Comparison of ENCODE assay signal across 12 cellular contexts in genomic region chr11:122724520-122724919, GRCh38.
DNase-seq lines count a peak whose midpoint lies in the region; ATAC-seq, FAIRE-seq and TF ChIP-seq lines count a peak whose summit lies in the region.
"Had no signal": no experiment of that assay in that cellular context is flagged by ENCODE, and none has a peak within 500 bp of the region (broad histone marks: within the 10 kb centered on the region; RNA-seq: fewer than 3 reads in every experiment).

No MANE protein-coding gene starts in this region.

- DNase-seq in EL = peak; percentile 90
- peak; percentile 61 for DNase-seq in RPMI7951 (ENCODE audit: low read depth)
- peak; percentile 66 for DNase-seq in fibroblast of pulmonary artery (ENCODE audit: low read depth)
- DNase-seq in renal cortical epithelial cell (ENCODE audit: low read depth) = peak; percentile 38
- DNase-seq in kidney = no peak
- DNase-seq in stimulated activated CD4-positive, alpha-beta T cell treated with anti-CD3 and anti-CD28 coated beads, Interleukin-4, amount 100 ng/mL, for 1 hour = no peak
- DNase-seq: dorsolateral prefrontal cortex, foreskin keratinocyte, right lobe of liver had no signal

- intact Hi-C loops in kidney (cut with DNase I) = no loop called here

- TF ChIP-seq CTCF in fibroblast of pulmonary artery (IDR thresholded peaks at IDR 0.05; ENCODE audit: low read length, missing control alignments) = no peak
- TF ChIP-seq CTCF in kidney (IDR thresholded peaks at IDR 0.05; ENCODE audit: borderline replicate concordance, extremely low read depth, insufficient read depth) = no peak

- H3K4me3 ChIP-seq in fibroblast of pulmonary artery (replicated peaks; ENCODE audit: low read depth, low read length) (no peak overlapping the region), kidney (ENCODE audit: low read length in 2 of 2) (no peak overlapping the region)
- H3K4me3 ChIP-seq: dorsolateral prefrontal cortex, K562, right lobe of liver had no signal

- no peaks in the 10 kb centered on the region for H3K9me3 ChIP-seq in kidney (ENCODE audit: control insufficient read depth in 1 of 2, low read length in 2 of 2)
- H3K9me3 ChIP-seq: right lobe of liver had no signal

- H3K27ac ChIP-seq in kidney (ENCODE audit: low read depth in 2 of 2, low read length in 2 of 2) = no peak overlapping the region
- H3K27ac ChIP-seq: dorsolateral prefrontal cortex, foreskin keratinocyte, right lobe of liver had no signal

- peaks cover 5 to 7% of the 10 kb centered on the region in 2 donors for H3K4me1 ChIP-seq in kidney (ENCODE audit: control insufficient read depth in 1 of 2, insufficient read depth in 1 of 2, low read depth in 1 of 2, low read length in 2 of 2)
- H3K4me1 ChIP-seq: right lobe of liver had no signal

- H3K36me3 ChIP-seq in kidney (ENCODE audit: control insufficient read depth in 1 of 2, insufficient read depth in 2 of 2, low read length in 2 of 2) = no peaks in the 10 kb centered on the region
- H3K36me3 ChIP-seq: right lobe of liver had no signal

- H3K9ac ChIP-seq in kidney (ENCODE audit: low read length in 2 of 2) = no peak overlapping the region

- no peak for FAIRE-seq in kidney (lab: Jason Lieb, UNC)
- FAIRE-seq: K562, keratinocyte had no signal

- ATAC-seq in HG03342 (IDR thresholded peaks at IDR 0.05; ENCODE audit: unreplicated experiment) = no peak
- ATAC-seq: foreskin keratinocyte, K562, right lobe of liver had no signal

Comparison
In these comparisons a context has a peak if more than half of its experiments do, and no peak if none do; other contexts are left out.
1. DNase-seq: peak in EL (single experiment), RPMI7951 (single experiment), fibroblast of pulmonary artery (single experiment) and renal cortical epithelial cell (single experiment); none in kidney (single experiment) and stimulated activated CD4-positive, alpha-beta T cell treated with anti-CD3 and anti-CD28 coated beads, Interleukin-4, amount 100 ng/mL, for 1 hour (single experiment).